ENCODE assay signal across 2 cellular contexts in the genomic region with DNA sequence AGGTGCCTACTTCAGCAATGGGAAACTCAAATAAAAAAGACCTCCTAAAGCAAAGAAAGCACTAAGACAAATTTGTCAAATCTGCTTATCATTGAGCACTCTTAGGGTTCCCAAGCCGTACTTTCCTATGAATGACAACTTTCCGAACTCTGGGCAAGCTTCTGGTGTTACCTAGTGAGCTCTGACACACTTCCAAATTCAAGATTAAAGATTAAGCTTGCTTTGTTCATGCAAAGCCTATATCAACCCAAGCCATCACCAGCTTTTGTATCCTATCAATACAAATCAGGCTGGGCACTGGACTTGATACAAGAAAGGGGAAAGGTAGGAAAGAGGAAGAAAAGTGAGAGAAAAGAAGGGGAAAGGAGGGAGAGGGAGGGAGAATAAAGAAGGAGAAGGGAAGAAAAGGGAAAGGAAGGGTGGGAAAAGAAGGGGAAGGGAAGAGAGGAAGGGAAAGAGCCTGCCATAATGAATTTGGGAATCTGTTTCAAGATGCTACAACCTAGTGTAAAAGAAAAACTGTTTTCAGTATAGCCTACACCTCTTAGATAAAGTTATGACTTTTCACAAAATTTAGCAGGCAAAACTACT.
A peak's percentile ranks its signal among the peaks of the same experiment; 100 is the strongest.
TF ChIP-seq lines count a peak whose summit lies in the region.

No MANE protein-coding gene starts in this region.

TF ChIP-seq in HEK293, 187 proteins besides CTCF, POLR2A, EP300 and RAD21:
- no peak for TF ChIP-seq ZNF426 (tag by site-specific recombination; IDR thresholded peaks at IDR 0.05)
- TF ChIP-seq ZNF776 (tag by site-specific recombination; IDR thresholded peaks at IDR 0.05; ENCODE audit: borderline replicate concordance), result 0 out of 2 replicates have a peak, but pooled peaks have one; percentile 23
- TF ChIP-seq PRDM1 (tag by site-specific recombination; IDR thresholded peaks at IDR 0.05), result peak; percentile 98

TF ChIP-seq in HepG2, 621 proteins besides CTCF, POLR2A, EP300 and RAD21:
- no peak for TF ChIP-seq ZNF30 (CRISPR knock-in tag; IDR thresholded peaks at IDR 0.05)
- peak; percentile 87 for TF ChIP-seq HNRNPK (IDR thresholded peaks at IDR 0.05; ENCODE audit: low read depth, low read length, poor library complexity, severe bottlenecking)
